14 cellular contexts compared by ENCODE assay signal in genomic region chr10:117425908-117426566, GRCh38. TPM values are rescaled to one million over a fixed set of nuclear protein-coding genes. Genes with fewer than 3 reads are reported as not detected.
A peak's percentile ranks its signal among the peaks of the same experiment; 100 is the strongest.
DNase-seq lines count a peak whose midpoint lies in the region; ATAC-seq and TF ChIP-seq lines count a peak whose summit lies in the region.
"Had no signal": no experiment of that assay in that cellular context is flagged by ENCODE, and none has a peak within 500 bp of the region (broad histone marks: within the 10 kb centered on the region; RNA-seq: fewer than 3 reads in every experiment).

No MANE protein-coding gene starts in this region.

- no peak overlapping the region for H2AFZ ChIP-seq in OCI-LY7 (ENCODE audit: low read length)

- no peaks in the 10 kb centered on the region for H3K9me2 ChIP-seq in OCI-LY7 (ENCODE audit: insufficient read depth, low read length)

- TF ChIP-seq CTCF in OCI-LY7 (conservative IDR thresholded peaks at IDR 0.05; ENCODE audit: low read length), result no peak
- no peak for TF ChIP-seq CTCF in coronary artery (IDR thresholded peaks at IDR 0.05)

- H3K4me3 Mint-ChIP-seq in activated T-helper 17 cell treated with anti-CD3 and anti-CD28 coated beads, Interleukin-2, amount 50 U/mL, for 72 hours, result no peak overlapping the region
- H3K4me3 Mint-ChIP-seq: CD14-positive monocyte; stimulated activated naive CD8-positive, alpha-beta T cell treated with anti-CD3 and anti-CD28 coated beads, Interleukin-15, amount 100 ng/mL, for 72 hours had no signal

- no peaks in the 10 kb centered on the region for H3K36me3 Mint-ChIP-seq in activated T-helper 17 cell treated with anti-CD3 and anti-CD28 coated beads, Interleukin-2, amount 50 U/mL, for 72 hours (ENCODE audit: low read depth)
- H3K36me3 Mint-ChIP-seq: CD14-positive monocyte had no signal

- no peak overlapping the region for H3K27ac Mint-ChIP-seq in activated T-helper 17 cell treated with anti-CD3 and anti-CD28 coated beads, Interleukin-2, amount 50 U/mL, for 72 hours
- H3K27ac Mint-ChIP-seq: CD14-positive monocyte had no signal

- H3K4me3 ChIP-seq in OCI-LY7 (ENCODE audit: low read depth, low read length, poor library complexity, severe bottlenecking) (no peak overlapping the region), coronary artery (no peak overlapping the region)
- H3K4me3 ChIP-seq: colonic mucosa, mucosa of descending colon had no signal

- no peaks in the 10 kb centered on the region for H3K4me1 ChIP-seq in OCI-LY7 (ENCODE audit: insufficient read depth, low read length, poor library complexity, severe bottlenecking)
- H3K4me1 ChIP-seq: colonic mucosa had no signal

- DNase-seq in kidney glomerular epithelial cell (lab: John Stamatoyannopoulos, UW) (peak; percentile 38), OCI-LY7 (ENCODE audit: low spot score) (no peak), NCI-H345 (lab: John Stamatoyannopoulos, UW) (no peak), coronary artery (ENCODE audit: low spot score) (no peak)
- DNase-seq: colonic mucosa; mucosa of descending colon; stimulated activated CD4-positive, alpha-beta T cell treated with anti-CD3 and anti-CD28 coated beads, Interleukin-4, amount 100 ng/mL, for 1 hour; stimulated activated naive CD8-positive, alpha-beta T cell treated with anti-CD3 and anti-CD28 coated beads, Interleukin-15, amount 100 ng/mL, for 72 hours; T-helper 9 cell had no signal

- H4K20me1 ChIP-seq in OCI-LY7 (ENCODE audit: insufficient read depth, low read length), result no peaks in the 10 kb centered on the region

- no peaks in the 10 kb centered on the region for H3K4me1 Mint-ChIP-seq in activated T-helper 17 cell treated with anti-CD3 and anti-CD28 coated beads, Interleukin-2, amount 50 U/mL, for 72 hours
- H3K4me1 Mint-ChIP-seq: stimulated activated naive CD8-positive, alpha-beta T cell treated with anti-CD3 and anti-CD28 coated beads, Interleukin-15, amount 100 ng/mL, for 72 hours had no signal

- CTCF ChIA-PET in OCI-LY7 (lab: Charles Lee; ENCODE audit: unreplicated experiment), result no interaction called here

- H3K27ac ChIP-seq in OCI-LY7 (ENCODE audit: low read depth, low read length, poor library complexity, severe bottlenecking) (no peak overlapping the region), coronary artery (no peak overlapping the region)
- H3K27ac ChIP-seq: colonic mucosa had no signal

- intact Hi-C loops in OCI-LY7 (cut with micrococcal nuclease; ENCODE audit: unreplicated experiment), result no loop called here

- no peaks in the 10 kb centered on the region for H3K36me3 ChIP-seq in OCI-LY7 (ENCODE audit: insufficient read depth, low read length)
- H3K36me3 ChIP-seq: colonic mucosa had no signal

- H3K9me3 Mint-ChIP-seq in activated T-helper 17 cell treated with anti-CD3 and anti-CD28 coated beads, Interleukin-2, amount 50 U/mL, for 72 hours, result peaks cover 3% of the 10 kb centered on the region
- H3K9me3 Mint-ChIP-seq: stimulated activated naive CD8-positive, alpha-beta T cell treated with anti-CD3 and anti-CD28 coated beads, Interleukin-15, amount 100 ng/mL, for 72 hours had no signal

- H3K27me3 Mint-ChIP-seq in activated T-helper 17 cell treated with anti-CD3 and anti-CD28 coated beads, Interleukin-2, amount 50 U/mL, for 72 hours, result peaks cover 5% of the 10 kb centered on the region
- H3K27me3 Mint-ChIP-seq: stimulated activated naive CD8-positive, alpha-beta T cell treated with anti-CD3 and anti-CD28 coated beads, Interleukin-15, amount 100 ng/mL, for 72 hours had no signal

- BruUV-seq in OCI-LY7 (replicated peaks; lab: Mats Ljungman, UMichigan), result no TSS peak

- no peaks in the 10 kb centered on the region for H3K9me3 ChIP-seq in OCI-LY7 (ENCODE audit: low read length)
- H3K9me3 ChIP-seq: colonic mucosa, mucosa of descending colon had no signal

- POLR2A ChIA-PET in OCI-LY7 (lab: Charles Lee), result interaction anchor here (1.0 kb wide), 1 partner anchor 29 kb away, joined by 4 read pairs; no protein-coding TSS in a partner anchor

- H3K79me2 ChIP-seq in OCI-LY7 (ENCODE audit: insufficient read depth, low read depth, low read length), result no peaks in the 10 kb centered on the region

- ATAC-seq in GM18909 (IDR thresholded peaks at IDR 0.05; ENCODE audit: poor library complexity, unreplicated experiment) (peak; percentile 89), GM21717 (IDR thresholded peaks at IDR 0.05; ENCODE audit: unreplicated experiment) (peak; percentile 63), HG03175 (IDR thresholded peaks at IDR 0.05; ENCODE audit: unreplicated experiment) (peak; percentile 81)
- no peak for ATAC-seq in activated T-helper 17 cell treated with anti-CD3 and anti-CD28 coated beads, Interleukin-2, amount 50 U/mL, for 72 hours (replicated peaks)
- ATAC-seq: mucosa of descending colon; stimulated activated naive CD8-positive, alpha-beta T cell treated with anti-CD3 and anti-CD28 coated beads, Interleukin-15, amount 100 ng/mL, for 72 hours had no signal

- H3K4me2 ChIP-seq in OCI-LY7 (ENCODE audit: low read length), result no peak overlapping the region

RNA-seq across cellular contexts. Expression of gene PDZD8, which starts 50.8 kb away (rescaled TPM):
- total RNA-seq in OCI-LY7 (2014; rRNA removed; shearing (Covaris generic)), result 8.6 and 10.5 TPM in 2 replicates
- total RNA-seq in OCI-LY7 (2022), result 26.4 and 28.6 TPM in 2 replicates
- total RNA-seq in activated T-helper 17 cell treated with anti-CD3 and anti-CD28 coated beads, Interleukin-2, amount 50 U/mL, for 72 hours, result 10 to 100 TPM; 14.7 to 15.6 TPM
